ENCODE assay signal across 8 cellular contexts in the genomic region with DNA sequence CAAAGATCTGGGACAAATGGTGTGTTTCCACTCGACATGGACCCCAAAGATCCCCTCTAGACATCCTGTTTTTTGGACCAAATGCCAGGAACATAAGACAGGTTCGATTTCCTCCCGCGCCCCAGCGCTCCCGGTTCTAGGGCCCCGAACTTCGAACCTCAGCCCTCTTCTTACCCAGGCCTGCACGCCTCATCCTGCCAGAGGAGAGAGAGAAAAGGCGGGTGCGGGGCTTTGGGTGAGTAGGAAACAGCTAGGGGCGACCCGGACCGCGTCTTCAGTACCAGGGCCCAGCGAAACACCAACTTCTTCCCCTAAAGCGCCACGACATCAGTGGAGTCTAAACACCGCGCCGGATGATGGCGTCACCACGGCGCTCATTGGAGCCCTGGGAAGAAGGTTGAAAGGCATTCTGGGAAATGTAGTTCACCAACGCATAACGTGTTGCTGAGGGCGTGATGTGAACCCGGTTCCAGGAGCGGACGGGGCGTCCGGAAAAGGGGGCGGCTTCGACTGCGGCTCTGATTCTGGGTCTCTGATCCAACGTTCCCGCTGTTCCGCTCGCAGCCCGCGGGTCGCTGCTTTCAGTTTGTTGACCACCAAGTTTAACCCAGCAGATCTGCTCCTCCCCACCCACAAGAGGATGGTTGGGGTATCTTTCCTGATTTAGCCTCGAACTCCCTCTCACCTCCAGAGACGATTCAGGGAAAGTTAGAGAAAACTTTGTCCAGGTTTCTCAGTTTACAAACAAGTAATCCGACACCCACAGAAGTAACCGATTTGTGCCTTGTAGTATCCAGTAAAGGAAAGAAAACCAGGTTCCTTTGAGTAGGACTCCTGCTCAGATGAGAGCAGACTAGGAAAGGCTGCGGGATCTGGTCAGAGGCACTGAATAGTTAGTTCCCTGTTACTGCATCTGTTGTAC. TPM values are rescaled to one million over a fixed set of nuclear protein-coding genes. Genes with fewer than 3 reads are reported as not detected.
DNase-seq lines count a peak whose midpoint lies in the region; ATAC-seq, FAIRE-seq and TF ChIP-seq lines count a peak whose summit lies in the region.

A gene with protein sequence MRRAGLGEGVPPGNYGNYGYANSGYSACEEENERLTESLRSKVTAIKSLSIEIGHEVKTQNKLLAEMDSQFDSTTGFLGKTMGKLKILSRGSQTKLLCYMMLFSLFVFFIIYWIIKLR (minus strand): TSS at position 332 of the 922 bp plus-strand sequence. CDS start 139 bp downstream, at position 193.

- H3K4me3 ChIP-seq in right atrium auricular region (peak within 1 kb of the TSS; percentile 77 to 80), psoas muscle (peak within 1 kb of the TSS; percentile 95)

- TF ChIP-seq CTCF in right atrium auricular region (IDR thresholded peaks at IDR 0.05) = peak in 1 of 2 donors; percentile 13
- no peak for TF ChIP-seq CTCF in psoas muscle (IDR thresholded peaks at IDR 0.05)

- H3K27ac ChIP-seq in right atrium auricular region (peak within 1 kb of the TSS; percentile 79 to 90), psoas muscle (peak within 1 kb of the TSS; percentile 87)

- H3K27me3 ChIP-seq in right atrium auricular region (no peaks in the 10 kb centered on the region), psoas muscle (ENCODE audit: insufficient read depth in 3 of 3, low read length in 2 of 3) (peaks cover 0 to 4% (median 0%) of the 10 kb centered on the region in 3 donors)

- H3K4me1 ChIP-seq in right atrium auricular region (peaks cover 0 to 18% of the 10 kb centered on the region in 2 donors), psoas muscle (peaks cover 21% of the 10 kb centered on the region)

- ATAC-seq in GM18499 (IDR thresholded peaks at IDR 0.05; ENCODE audit: insufficient read depth, unreplicated experiment) (peak; percentile 96), HG02943 (IDR thresholded peaks at IDR 0.05; ENCODE audit: low read depth, unreplicated experiment) (peak; percentile 99), psoas muscle (peak; percentile 99 to 100 (median 100))

- H3K36me3 ChIP-seq in right atrium auricular region = no peaks in the 10 kb centered on the region
- H3K36me3 ChIP-seq in psoas muscle (ENCODE audit: insufficient read depth in 1 of 2, low read depth in 1 of 2) = peaks cover 0 to 8% of the 10 kb centered on the region in 2 donors

- WGBS in psoas muscle, 3 donors = 0 to 1% (median 0%) methylated on average over 47 of the region's 47 CpGs

- peak; percentile 82 for DNase-seq in NCI-H187 treated with DMSO at 0.1 percent for 48 hours (lab: John Stamatoyannopoulos, UW)
- peak; percentile 52 to 95 (median 87) for DNase-seq in anterior cingulate cortex (lab: John Stamatoyannopoulos, UW)
- DNase-seq in right atrium auricular region (ENCODE audit: low spot score) = peak; percentile 95
- peak; percentile 94 to 97 for DNase-seq in psoas muscle
- peak; percentile 98 for DNase-seq in urothelium cell line (ENCODE audit: low spot score)

- FAIRE-seq in urothelium cell line (lab: Jason Lieb, UNC) = peak; percentile 99

- H3K9me3 ChIP-seq in right atrium auricular region (no peaks in the 10 kb centered on the region), psoas muscle (no peaks in the 10 kb centered on the region)

- intact Hi-C loops in T-helper 2 cell treated with Interferon-gamma antibody and Interleukin-4, amounts not matched to agents 100 ng/mL and 5 ng/mL, for 36 hours (cut with micrococcal nuclease) = loop anchor here (1.0 to 10.0 kb wide), 6 partner anchors 83 to 1501 kb away; a partner anchor contains a TSS
- intact Hi-C loops in psoas muscle (cut with DNase I) = no loop called here

RNA-seq across cellular contexts. Expression of the gene that starts here (rescaled TPM):
- total RNA-seq in T-helper 2 cell treated with Interferon-gamma antibody and Interleukin-4, amounts not matched to agents 100 ng/mL and 5 ng/mL, for 36 hours = 21.1 and 21.4 TPM in 2 replicates
- 10 to 100 TPM; 10.0 to 14.1 TPM for total RNA-seq in right atrium auricular region
- total RNA-seq in psoas muscle = 1 to 10 TPM; 6.7 to 9.9 (median 8.0) TPM
- 10 to 100 TPM in 2 of 3 donors, 1 to 10 TPM in 1; 7.5 to 14.2 (median 12.1) TPM for polyA plus RNA-seq in psoas muscle

Comparison
In these comparisons a context has a peak if more than half of its experiments do, and no peak if none do; other contexts are left out.
1. Peak in every context shown above with its lines: DNase-seq, ATAC-seq, H3K4me3 ChIP-seq and H3K27ac ChIP-seq.